In the genomic region with DNA sequence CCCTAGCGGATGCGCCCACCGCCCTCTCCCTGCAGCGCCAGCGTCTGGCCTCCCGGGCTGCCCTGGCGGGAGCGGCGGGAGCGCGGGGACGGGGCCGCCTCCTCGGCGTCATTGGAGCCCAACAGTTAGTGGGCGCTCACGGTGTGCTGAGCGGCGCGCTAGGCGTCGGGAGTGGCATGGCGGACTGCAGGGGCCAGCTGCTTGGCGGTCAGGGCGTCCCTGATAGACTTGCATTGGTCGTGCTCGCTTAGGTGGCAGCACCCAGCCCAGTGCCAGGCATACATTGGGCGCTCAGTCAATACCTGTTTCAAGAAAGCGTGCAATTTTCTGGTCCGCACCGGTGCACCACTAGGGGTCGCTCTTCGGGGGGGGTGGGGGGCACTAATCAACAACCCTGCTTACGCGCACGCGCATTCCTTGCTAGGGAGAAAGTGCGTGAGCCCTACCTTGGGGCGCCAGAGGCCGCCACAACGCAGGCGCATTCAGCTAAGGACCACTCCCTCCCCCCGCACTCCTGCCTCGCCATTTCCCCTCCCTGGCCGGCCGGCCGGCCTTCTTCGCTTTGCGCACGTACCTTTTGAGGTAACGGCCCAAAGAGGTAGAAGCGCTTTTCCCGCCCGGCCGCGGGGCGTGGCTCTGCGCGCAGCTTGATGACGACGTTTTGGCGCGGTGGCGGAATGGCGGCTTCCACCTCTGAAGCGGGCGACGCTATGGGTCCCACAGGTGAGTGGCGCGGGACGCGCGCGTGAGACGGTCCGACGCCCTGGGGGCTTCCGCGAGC, we compare ENCODE assay signal across 1 cellular context.
TF ChIP-seq lines count a peak whose summit lies in the region.

No MANE protein-coding gene starts in this region.

TF ChIP-seq in GM12878, 131 proteins besides CTCF, POLR2A, EP300 and RAD21 (continued from another document and continues in another):
- TF ChIP-seq, protein P1, sequence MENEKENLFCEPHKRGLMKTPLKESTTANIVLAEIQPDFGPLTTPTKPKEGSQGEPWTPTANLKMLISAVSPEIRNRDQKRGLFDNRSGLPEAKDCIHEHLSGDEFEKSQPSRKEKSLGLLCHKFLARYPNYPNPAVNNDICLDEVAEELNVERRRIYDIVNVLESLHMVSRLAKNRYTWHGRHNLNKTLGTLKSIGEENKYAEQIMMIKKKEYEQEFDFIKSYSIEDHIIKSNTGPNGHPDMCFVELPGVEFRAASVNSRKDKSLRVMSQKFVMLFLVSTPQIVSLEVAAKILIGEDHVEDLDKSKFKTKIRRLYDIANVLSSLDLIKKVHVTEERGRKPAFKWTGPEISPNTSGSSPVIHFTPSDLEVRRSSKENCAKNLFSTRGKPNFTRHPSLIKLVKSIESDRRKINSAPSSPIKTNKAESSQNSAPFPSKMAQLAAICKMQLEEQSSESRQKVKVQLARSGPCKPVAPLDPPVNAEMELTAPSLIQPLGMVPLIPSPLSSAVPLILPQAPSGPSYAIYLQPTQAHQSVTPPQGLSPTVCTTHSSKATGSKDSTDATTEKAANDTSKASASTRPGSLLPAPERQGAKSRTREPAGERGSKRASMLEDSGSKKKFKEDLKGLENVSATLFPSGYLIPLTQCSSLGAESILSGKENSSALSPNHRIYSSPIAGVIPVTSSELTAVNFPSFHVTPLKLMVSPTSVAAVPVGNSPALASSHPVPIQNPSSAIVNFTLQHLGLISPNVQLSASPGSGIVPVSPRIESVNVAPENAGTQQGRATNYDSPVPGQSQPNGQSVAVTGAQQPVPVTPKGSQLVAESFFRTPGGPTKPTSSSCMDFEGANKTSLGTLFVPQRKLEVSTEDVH (IDR thresholded peaks at IDR 0.05; ENCODE audit: low read depth, partially characterized antibody), result peak; percentile 87
- TF ChIP-seq, protein P2, sequence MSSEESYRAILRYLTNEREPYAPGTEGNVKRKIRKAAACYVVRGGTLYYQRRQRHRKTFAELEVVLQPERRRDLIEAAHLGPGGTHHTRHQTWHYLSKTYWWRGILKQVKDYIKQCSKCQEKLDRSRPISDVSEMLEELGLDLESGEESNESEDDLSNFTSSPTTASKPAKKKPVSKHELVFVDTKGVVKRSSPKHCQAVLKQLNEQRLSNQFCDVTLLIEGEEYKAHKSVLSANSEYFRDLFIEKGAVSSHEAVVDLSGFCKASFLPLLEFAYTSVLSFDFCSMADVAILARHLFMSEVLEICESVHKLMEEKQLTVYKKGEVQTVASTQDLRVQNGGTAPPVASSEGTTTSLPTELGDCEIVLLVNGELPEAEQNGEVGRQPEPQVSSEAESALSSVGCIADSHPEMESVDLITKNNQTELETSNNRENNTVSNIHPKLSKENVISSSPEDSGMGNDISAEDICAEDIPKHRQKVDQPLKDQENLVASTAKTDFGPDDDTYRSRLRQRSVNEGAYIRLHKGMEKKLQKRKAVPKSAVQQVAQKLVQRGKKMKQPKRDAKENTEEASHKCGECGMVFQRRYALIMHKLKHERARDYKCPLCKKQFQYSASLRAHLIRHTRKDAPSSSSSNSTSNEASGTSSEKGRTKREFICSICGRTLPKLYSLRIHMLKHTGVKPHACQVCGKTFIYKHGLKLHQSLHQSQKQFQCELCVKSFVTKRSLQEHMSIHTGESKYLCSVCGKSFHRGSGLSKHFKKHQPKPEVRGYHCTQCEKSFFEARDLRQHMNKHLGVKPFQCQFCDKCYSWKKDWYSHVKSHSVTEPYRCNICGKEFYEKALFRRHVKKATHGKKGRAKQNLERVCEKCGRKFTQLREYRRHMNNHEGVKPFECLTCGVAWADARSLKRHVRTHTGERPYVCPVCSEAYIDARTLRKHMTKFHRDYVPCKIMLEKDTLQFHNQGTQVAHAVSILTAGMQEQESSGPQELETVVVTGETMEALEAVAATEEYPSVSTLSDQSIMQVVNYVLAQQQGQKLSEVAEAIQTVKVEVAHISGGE (CRISPR knock-in tag; IDR thresholded peaks at IDR 0.05), result no peak
- TF ChIP-seq SPI1 (IDR thresholded peaks at IDR 0.05; ENCODE audit: borderline replicate concordance, insufficient read depth, low read depth, low read length) (peak; percentile 26; the same call in 1 of the 2 replicates), SREBF1 (IDR thresholded peaks at IDR 0.05; ENCODE audit: low read length) (no peak), ESRRA (IDR thresholded peaks at IDR 0.05; ENCODE audit: low read length) (no peak), RELA (IDR thresholded peaks at IDR 0.05; ENCODE audit: borderline replicate concordance, partially characterized antibody) (peak; percentile 20), POLR2AphosphoS5 (IDR thresholded peaks at IDR 0.05; ENCODE audit: low read length) (no peak), SREBF2 (IDR thresholded peaks at IDR 0.05; ENCODE audit: low read length) (no peak), CBX5 (IDR thresholded peaks at IDR 0.05; ENCODE audit: low read depth) (no peak), ETV6 (conservative IDR thresholded peaks at IDR 0.05 in 1 of 2, IDR thresholded peaks at IDR 0.05 in 1 of 2; ENCODE audit: borderline replicate concordance in 1 of 2, low read depth in 1 of 2) (0 out of 4 replicates have a peak, but pooled peaks of 1 of the 2 experiments have one; percentile 16), LARP7 (IDR thresholded peaks at IDR 0.05) (no peak), SUPT20H (IDR thresholded peaks at IDR 0.05; ENCODE audit: borderline replicate concordance, control insufficient read depth, low read depth, low read length) (no peak), ZNF274 (IDR thresholded peaks at IDR 0.05; ENCODE audit: insufficient read depth, insufficient read length) (no peak), NFIC (IDR thresholded peaks at IDR 0.05; ENCODE audit: low read depth, low read length) (no peak), FOXM1 (IDR thresholded peaks at IDR 0.05; ENCODE audit: low read depth, low read length) (0 out of 2 replicates have a peak, but pooled peaks have one; percentile 58), GATAD2B (conservative IDR thresholded peaks at IDR 0.05; ENCODE audit: low read depth) (0 out of 2 replicates have a peak, but pooled peaks have one; percentile 17), TCF3 (IDR thresholded peaks at IDR 0.05; ENCODE audit: borderline replicate concordance, insufficient read depth, low read depth, low read length) (0 out of 2 replicates have a peak, but pooled peaks have one; percentile 11), TCF7 (IDR thresholded peaks at IDR 0.05; ENCODE audit: borderline replicate concordance) (no peak), FOS (IDR thresholded peaks at IDR 0.05; ENCODE audit: borderline replicate concordance, extremely low read depth, insufficient read length) (no peak), TAF1 (IDR thresholded peaks at IDR 0.05; ENCODE audit: borderline replicate concordance, low read depth, low read length) (peak; percentile 75), RB1 (IDR thresholded peaks at IDR 0.05; ENCODE audit: borderline replicate concordance) (peak; percentile 96; the same call in 1 of the 2 replicates), ZNF207 (IDR thresholded peaks at IDR 0.05; ENCODE audit: borderline replicate concordance) (0 out of 2 replicates have a peak, but pooled peaks have one; percentile 47), IKZF2 (IDR thresholded peaks at IDR 0.05) (no peak; a peak in 1 of 4 replicates), TARDBP (IDR thresholded peaks at IDR 0.05; ENCODE audit: borderline replicate concordance) (0 out of 2 replicates have a peak, but pooled peaks have one; percentile 62), RCOR1 (conservative IDR thresholded peaks at IDR 0.05; ENCODE audit: low read depth, low read length) (no peak), MTA2 (IDR thresholded peaks at IDR 0.05; ENCODE audit: low read depth) (no peak)
- TF ChIP-seq, protein P3, sequence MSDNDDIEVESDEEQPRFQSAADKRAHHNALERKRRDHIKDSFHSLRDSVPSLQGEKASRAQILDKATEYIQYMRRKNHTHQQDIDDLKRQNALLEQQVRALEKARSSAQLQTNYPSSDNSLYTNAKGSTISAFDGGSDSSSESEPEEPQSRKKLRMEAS (IDR thresholded peaks at IDR 0.05; ENCODE audit: low read depth, low read length), result peak; percentile 25; the same call in 1 of the 2 replicates
- TF ChIP-seq, protein P4, sequence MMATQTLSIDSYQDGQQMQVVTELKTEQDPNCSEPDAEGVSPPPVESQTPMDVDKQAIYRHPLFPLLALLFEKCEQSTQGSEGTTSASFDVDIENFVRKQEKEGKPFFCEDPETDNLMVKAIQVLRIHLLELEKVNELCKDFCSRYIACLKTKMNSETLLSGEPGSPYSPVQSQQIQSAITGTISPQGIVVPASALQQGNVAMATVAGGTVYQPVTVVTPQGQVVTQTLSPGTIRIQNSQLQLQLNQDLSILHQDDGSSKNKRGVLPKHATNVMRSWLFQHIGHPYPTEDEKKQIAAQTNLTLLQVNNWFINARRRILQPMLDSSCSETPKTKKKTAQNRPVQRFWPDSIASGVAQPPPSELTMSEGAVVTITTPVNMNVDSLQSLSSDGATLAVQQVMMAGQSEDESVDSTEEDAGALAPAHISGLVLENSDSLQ (IDR thresholded peaks at IDR 0.05), result no peak
- TF ChIP-seq, protein P5, sequence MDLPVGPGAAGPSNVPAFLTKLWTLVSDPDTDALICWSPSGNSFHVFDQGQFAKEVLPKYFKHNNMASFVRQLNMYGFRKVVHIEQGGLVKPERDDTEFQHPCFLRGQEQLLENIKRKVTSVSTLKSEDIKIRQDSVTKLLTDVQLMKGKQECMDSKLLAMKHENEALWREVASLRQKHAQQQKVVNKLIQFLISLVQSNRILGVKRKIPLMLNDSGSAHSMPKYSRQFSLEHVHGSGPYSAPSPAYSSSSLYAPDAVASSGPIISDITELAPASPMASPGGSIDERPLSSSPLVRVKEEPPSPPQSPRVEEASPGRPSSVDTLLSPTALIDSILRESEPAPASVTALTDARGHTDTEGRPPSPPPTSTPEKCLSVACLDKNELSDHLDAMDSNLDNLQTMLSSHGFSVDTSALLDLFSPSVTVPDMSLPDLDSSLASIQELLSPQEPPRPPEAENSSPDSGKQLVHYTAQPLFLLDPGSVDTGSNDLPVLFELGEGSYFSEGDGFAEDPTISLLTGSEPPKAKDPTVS (IDR thresholded peaks at IDR 0.05; ENCODE audit: low read depth, low read length), result no peak
- TF ChIP-seq, protein P6, sequence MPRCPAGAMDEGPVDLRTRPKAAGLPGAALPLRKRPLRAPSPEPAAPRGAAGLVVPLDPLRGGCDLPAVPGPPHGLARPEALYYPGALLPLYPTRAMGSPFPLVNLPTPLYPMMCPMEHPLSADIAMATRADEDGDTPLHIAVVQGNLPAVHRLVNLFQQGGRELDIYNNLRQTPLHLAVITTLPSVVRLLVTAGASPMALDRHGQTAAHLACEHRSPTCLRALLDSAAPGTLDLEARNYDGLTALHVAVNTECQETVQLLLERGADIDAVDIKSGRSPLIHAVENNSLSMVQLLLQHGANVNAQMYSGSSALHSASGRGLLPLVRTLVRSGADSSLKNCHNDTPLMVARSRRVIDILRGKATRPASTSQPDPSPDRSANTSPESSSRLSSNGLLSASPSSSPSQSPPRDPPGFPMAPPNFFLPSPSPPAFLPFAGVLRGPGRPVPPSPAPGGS (IDR thresholded peaks at IDR 0.05; ENCODE audit: borderline replicate concordance, insufficient read depth, low read depth, low read length, poor library complexity, severe bottlenecking), result peak; percentile 6
- TF ChIP-seq, protein P7, sequence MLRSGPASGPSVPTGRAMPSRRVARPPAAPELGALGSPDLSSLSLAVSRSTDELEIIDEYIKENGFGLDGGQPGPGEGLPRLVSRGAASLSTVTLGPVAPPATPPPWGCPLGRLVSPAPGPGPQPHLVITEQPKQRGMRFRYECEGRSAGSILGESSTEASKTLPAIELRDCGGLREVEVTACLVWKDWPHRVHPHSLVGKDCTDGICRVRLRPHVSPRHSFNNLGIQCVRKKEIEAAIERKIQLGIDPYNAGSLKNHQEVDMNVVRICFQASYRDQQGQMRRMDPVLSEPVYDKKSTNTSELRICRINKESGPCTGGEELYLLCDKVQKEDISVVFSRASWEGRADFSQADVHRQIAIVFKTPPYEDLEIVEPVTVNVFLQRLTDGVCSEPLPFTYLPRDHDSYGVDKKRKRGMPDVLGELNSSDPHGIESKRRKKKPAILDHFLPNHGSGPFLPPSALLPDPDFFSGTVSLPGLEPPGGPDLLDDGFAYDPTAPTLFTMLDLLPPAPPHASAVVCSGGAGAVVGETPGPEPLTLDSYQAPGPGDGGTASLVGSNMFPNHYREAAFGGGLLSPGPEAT (IDR thresholded peaks at IDR 0.05; ENCODE audit: low read depth), result peak; percentile 64
- TF ChIP-seq, protein P8, sequence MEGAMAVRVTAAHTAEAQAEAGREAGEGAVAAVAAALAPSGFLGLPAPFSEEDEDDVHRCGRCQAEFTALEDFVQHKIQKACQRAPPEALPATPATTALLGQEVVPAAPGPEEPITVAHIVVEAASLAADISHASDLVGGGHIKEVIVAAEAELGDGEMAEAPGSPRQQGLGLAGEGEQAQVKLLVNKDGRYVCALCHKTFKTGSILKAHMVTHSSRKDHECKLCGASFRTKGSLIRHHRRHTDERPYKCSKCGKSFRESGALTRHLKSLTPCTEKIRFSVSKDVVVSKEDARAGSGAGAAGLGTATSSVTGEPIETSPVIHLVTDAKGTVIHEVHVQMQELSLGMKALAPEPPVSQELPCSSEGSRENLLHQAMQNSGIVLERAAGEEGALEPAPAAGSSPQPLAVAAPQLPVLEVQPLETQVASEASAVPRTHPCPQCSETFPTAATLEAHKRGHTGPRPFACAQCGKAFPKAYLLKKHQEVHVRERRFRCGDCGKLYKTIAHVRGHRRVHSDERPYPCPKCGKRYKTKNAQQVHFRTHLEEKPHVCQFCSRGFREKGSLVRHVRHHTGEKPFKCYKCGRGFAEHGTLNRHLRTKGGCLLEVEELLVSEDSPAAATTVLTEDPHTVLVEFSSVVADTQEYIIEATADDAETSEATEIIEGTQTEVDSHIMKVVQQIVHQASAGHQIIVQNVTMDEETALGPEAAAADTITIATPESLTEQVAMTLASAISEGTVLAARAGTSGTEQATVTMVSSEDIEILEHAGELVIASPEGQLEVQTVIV (IDR thresholded peaks at IDR 0.05; ENCODE audit: borderline replicate concordance, partially characterized antibody), result peak; percentile 5
- TF ChIP-seq, protein P9, sequence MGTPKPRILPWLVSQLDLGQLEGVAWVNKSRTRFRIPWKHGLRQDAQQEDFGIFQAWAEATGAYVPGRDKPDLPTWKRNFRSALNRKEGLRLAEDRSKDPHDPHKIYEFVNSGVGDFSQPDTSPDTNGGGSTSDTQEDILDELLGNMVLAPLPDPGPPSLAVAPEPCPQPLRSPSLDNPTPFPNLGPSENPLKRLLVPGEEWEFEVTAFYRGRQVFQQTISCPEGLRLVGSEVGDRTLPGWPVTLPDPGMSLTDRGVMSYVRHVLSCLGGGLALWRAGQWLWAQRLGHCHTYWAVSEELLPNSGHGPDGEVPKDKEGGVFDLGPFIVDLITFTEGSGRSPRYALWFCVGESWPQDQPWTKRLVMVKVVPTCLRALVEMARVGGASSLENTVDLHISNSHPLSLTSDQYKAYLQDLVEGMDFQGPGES (IDR thresholded peaks at IDR 0.05), result no peak
